8 cellular contexts compared by ENCODE assay signal in the genomic region with DNA sequence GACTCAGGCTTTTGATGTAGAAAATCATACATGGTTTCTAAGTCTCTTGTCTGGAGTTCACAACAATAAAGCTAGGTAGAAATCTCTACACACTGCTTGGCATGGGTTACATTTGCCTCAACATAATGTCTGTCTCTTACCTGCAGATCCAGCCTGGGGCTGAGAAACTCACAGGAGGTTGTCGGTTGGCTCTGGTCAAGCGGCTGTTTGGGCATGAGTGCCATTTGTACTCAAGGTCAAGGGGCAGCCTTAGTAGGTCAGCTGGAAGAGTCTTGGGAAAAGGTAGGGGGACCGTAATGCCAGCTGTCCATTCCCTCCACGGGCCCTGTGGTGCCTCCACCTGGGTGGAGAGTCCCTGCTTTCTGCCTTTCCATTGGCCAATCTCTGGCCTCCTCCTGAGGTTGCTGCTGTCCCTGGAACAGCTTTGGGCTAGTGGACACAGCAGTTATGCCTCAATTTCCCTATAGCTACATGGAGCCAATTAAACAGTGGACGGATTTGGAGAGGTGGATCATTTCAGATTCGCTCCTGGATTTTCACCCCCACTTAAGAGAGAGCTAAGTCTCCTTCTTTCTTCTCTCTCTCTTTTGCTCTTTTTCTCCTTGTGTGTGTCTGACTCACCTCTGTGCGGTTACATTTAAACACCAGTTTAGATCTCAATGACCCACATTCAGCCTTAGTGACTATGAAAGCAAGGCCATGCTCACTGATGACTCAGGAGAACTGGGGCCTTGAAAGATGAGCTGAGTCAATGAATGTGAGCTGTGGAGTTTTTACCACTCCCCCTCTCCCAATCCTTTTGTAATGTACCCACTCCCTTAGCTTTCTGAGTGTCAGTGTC.
DNase-seq lines count a peak whose midpoint lies in the region; ATAC-seq and TF ChIP-seq lines count a peak whose summit lies in the region.

No MANE protein-coding gene starts in this region.

- no peak overlapping the region for H3K4me3 ChIP-seq in right atrium auricular region
- H3K4me3 ChIP-seq in right cardiac atrium (ENCODE audit: low read length), result no peak overlapping the region
- H3K4me3 ChIP-seq in neural progenitor cell, result no peak overlapping the region

- H3K36me3 ChIP-seq in right atrium auricular region, result no peaks in the 10 kb centered on the region
- no peaks in the 10 kb centered on the region for H3K36me3 ChIP-seq in neural progenitor cell

- H3K4me2 ChIP-seq in neural progenitor cell, result no peak overlapping the region

- peak overlapping the region; percentile 51 for H3K27ac Mint-ChIP-seq in activated CD4-positive, alpha-beta T cell treated with anti-CD3 and anti-CD28 coated beads, Interleukin-2, amount 10 ng/mL, durations not matched to agents 7 days and 5 days
- H3K27ac Mint-ChIP-seq in neural progenitor cell, result no peak overlapping the region

- peak overlapping the region; percentile 72 to 84 for H3K27ac ChIP-seq in right atrium auricular region
- H3K27ac ChIP-seq in right cardiac atrium (ENCODE audit: low read length), result no peak overlapping the region
- no peak overlapping the region for H3K27ac ChIP-seq in neural progenitor cell

- TF ChIP-seq CTCF in right atrium auricular region (IDR thresholded peaks at IDR 0.05), result no peak
- no peak for TF ChIP-seq CTCF in neural progenitor cell (IDR thresholded peaks at IDR 0.05)

- H3K4me1 ChIP-seq in right atrium auricular region (peaks cover 0 to 43% of the 10 kb centered on the region in 2 donors), right cardiac atrium (ENCODE audit: control insufficient read depth, insufficient read depth, low read length) (peaks cover 12% of the 10 kb centered on the region), neural progenitor cell (peaks cover 6% of the 10 kb centered on the region)

- H3K79me2 ChIP-seq in neural progenitor cell (ENCODE audit: low read depth), result no peaks in the 10 kb centered on the region

- H3K9me3 Mint-ChIP-seq in activated CD4-positive, alpha-beta T cell treated with anti-CD3 and anti-CD28 coated beads, Interleukin-2, amount 10 ng/mL, durations not matched to agents 7 days and 5 days, result peaks cover 8% of the 10 kb centered on the region
- peaks cover 6% of the 10 kb centered on the region for H3K9me3 Mint-ChIP-seq in neural progenitor cell

- H3K9me3 ChIP-seq in right atrium auricular region, result no peaks in the 10 kb centered on the region
- no peaks in the 10 kb centered on the region for H3K9me3 ChIP-seq in right cardiac atrium (ENCODE audit: control insufficient read depth, low read length)
- H3K9me3 ChIP-seq in neural progenitor cell (ENCODE audit: low read depth), result no peaks in the 10 kb centered on the region

- H3K27me3 Mint-ChIP-seq in activated CD4-positive, alpha-beta T cell treated with anti-CD3 and anti-CD28 coated beads, Interleukin-2, amount 10 ng/mL, durations not matched to agents 7 days and 5 days, result no peaks in the 10 kb centered on the region
- peaks cover 6% of the 10 kb centered on the region for H3K27me3 Mint-ChIP-seq in neural progenitor cell (ENCODE audit: insufficient read depth, low read depth)

- ATAC-seq in right cardiac atrium (no peak), HG03354 (IDR thresholded peaks at IDR 0.05; ENCODE audit: poor library complexity, severe bottlenecking, unreplicated experiment) (no peak)

- CTCF ChIA-PET in activated CD4-positive, alpha-beta T cell treated with anti-CD3 and anti-CD28 coated beads, Interleukin-2, amount 10 ng/mL, durations not matched to agents 7 days and 5 days (lab: Charles Lee), result interaction anchor here (0.5 to 2.9 kb wide), 8 partner anchors 10 to 98 kb away, joined by 3 to 26 read pairs (median 4); no protein-coding TSS in a partner anchor

- peaks cover 1% of the 10 kb centered on the region for H3F3A ChIP-seq in neural progenitor cell (ENCODE audit: low read depth)

- H3K27me3 ChIP-seq in right atrium auricular region, result no peaks in the 10 kb centered on the region
- H3K27me3 ChIP-seq in right cardiac atrium (ENCODE audit: control insufficient read depth, insufficient read depth), result no peaks in the 10 kb centered on the region
- no peaks in the 10 kb centered on the region for H3K27me3 ChIP-seq in neural progenitor cell

- H3K9ac ChIP-seq in neural progenitor cell, result no peak overlapping the region

- intact Hi-C loops in right cardiac atrium (cut with DNase I), result no loop called here

- no peaks in the 10 kb centered on the region for H4K20me1 ChIP-seq in neural progenitor cell (ENCODE audit: low read depth)

- no peak overlapping the region for H2AFZ ChIP-seq in neural progenitor cell (replicated peaks)

- H3K36me3 Mint-ChIP-seq in activated CD4-positive, alpha-beta T cell treated with anti-CD3 and anti-CD28 coated beads, Interleukin-2, amount 10 ng/mL, durations not matched to agents 7 days and 5 days (ENCODE audit: low read depth), result peaks cover 12% of the 10 kb centered on the region
- H3K36me3 Mint-ChIP-seq in neural progenitor cell, result no peaks in the 10 kb centered on the region

- peak; percentile 54 for DNase-seq in right atrium auricular region (ENCODE audit: low spot score)
- DNase-seq in right cardiac atrium, result no peak
- peak; percentile 34 for DNase-seq in activated CD4-positive, alpha-beta T cell treated with anti-CD3 and anti-CD28 coated beads, Interleukin-2, amount 10 ng/mL, durations not matched to agents 7 days and 5 days
- peak; percentile 91 for DNase-seq in fibroblast of the conjunctiva (ENCODE audit: low read depth)
- DNase-seq in stimulated activated CD4-positive, alpha-beta T cell treated with anti-CD3 and anti-CD28 coated beads, Interleukin-1b, Interleukin-23, amount 100 ng/mL, for 48 hours, result peak; percentile 74
- DNase-seq in neural progenitor cell (ENCODE audit: low spot score), result no peak
- no peak for DNase-seq in HuH-7.5 (ENCODE audit: low spot score)

- WGBS in right cardiac atrium, result 97% methylated on average over 7 of the region's 7 CpGs

- POLR2A ChIA-PET in activated CD4-positive, alpha-beta T cell treated with anti-CD3 and anti-CD28 coated beads, Interleukin-2, amount 10 ng/mL, durations not matched to agents 7 days and 5 days (lab: Charles Lee), result interaction anchor here (0.6 kb wide), 1 partner anchor 10 kb away, joined by 3 read pairs; no protein-coding TSS in a partner anchor

- peaks cover 44% of the 10 kb centered on the region for H3K4me1 Mint-ChIP-seq in activated CD4-positive, alpha-beta T cell treated with anti-CD3 and anti-CD28 coated beads, Interleukin-2, amount 10 ng/mL, durations not matched to agents 7 days and 5 days
- H3K4me1 Mint-ChIP-seq in neural progenitor cell, result peaks cover 34% of the 10 kb centered on the region

- no peak overlapping the region for H3K4me3 Mint-ChIP-seq in activated CD4-positive, alpha-beta T cell treated with anti-CD3 and anti-CD28 coated beads, Interleukin-2, amount 10 ng/mL, durations not matched to agents 7 days and 5 days
- no peak overlapping the region for H3K4me3 Mint-ChIP-seq in neural progenitor cell

Comparison
In these comparisons a context has a peak if more than half of its experiments do, and no peak if none do; other contexts are left out.
1. DNase-seq: peak in right atrium auricular region (single experiment), activated CD4-positive, alpha-beta T cell treated with anti-CD3 and anti-CD28 coated beads, Interleukin-2, amount 10 ng/mL, durations not matched to agents 7 days and 5 days (single experiment), fibroblast of the conjunctiva (single experiment) and stimulated activated CD4-positive, alpha-beta T cell treated with anti-CD3 and anti-CD28 coated beads, Interleukin-1b, Interleukin-23, amount 100 ng/mL, for 48 hours (single experiment); none in right cardiac atrium (0 of 3), neural progenitor cell (single experiment) and HuH-7.5 (single experiment).
2. H3K27ac ChIP-seq: peak in right atrium auricular region (2 of 2); none in right cardiac atrium (single experiment) and neural progenitor cell (single experiment).